Comparison of ENCODE assay signal across 1 cellular context in genomic region chr19:54189020-54189667, GRCh38.
TF ChIP-seq lines count a peak whose summit lies in the region.

MBOAT7 (minus strand) TSS chr19:54189580; CDS start chr19:54188508, 1,072 bp downstream.

TF ChIP-seq in K562, 482 proteins besides CTCF, POLR2A, EP300 and RAD21 (continued from another document):
- TF ChIP-seq, protein P1, sequence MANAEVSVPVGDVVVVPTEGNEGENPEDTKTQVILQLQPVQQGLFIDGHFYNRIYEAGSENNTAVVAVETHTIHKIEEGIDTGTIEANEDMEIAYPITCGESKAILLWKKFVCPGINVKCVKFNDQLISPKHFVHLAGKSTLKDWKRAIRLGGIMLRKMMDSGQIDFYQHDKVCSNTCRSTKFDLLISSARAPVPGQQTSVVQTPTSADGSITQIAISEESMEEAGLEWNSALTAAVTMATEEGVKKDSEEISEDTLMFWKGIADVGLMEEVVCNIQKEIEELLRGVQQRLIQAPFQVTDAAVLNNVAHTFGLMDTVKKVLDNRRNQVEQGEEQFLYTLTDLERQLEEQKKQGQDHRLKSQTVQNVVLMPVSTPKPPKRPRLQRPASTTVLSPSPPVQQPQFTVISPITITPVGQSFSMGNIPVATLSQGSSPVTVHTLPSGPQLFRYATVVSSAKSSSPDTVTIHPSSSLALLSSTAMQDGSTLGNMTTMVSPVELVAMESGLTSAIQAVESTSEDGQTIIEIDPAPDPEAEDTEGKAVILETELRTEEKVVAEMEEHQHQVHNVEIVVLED (CRISPR knock-in tag; IDR thresholded peaks at IDR 0.05), result 0 out of 2 replicates have a peak, but pooled peaks have one; percentile 15
- TF ChIP-seq U2AF1 (optimal IDR thresholded peaks at IDR 0.05; ENCODE audit: low read depth, low read length) (peak; percentile 62), OTX1 (CRISPR knock-in tag; IDR thresholded peaks at IDR 0.05) (no peak), ZNF561 (CRISPR knock-in tag; conservative IDR thresholded peaks at IDR 0.05) (no peak), CCAR2 (IDR thresholded peaks at IDR 0.05; ENCODE audit: low read depth, low read length) (no peak), KHSRP (IDR thresholded peaks at IDR 0.05) (no peak), TCFL5 (CRISPR knock-in tag; conservative IDR thresholded peaks at IDR 0.05) (no peak), RHOXF2B (CRISPR knock-in tag; conservative IDR thresholded peaks at IDR 0.05) (no peak), ZFP1 (CRISPR knock-in tag; IDR thresholded peaks at IDR 0.05) (no peak), ZNF507 (tag; conservative IDR thresholded peaks at IDR 0.05) (no peak), CREB3 (tag; conservative IDR thresholded peaks at IDR 0.05; ENCODE audit: low read depth) (no peak), NEUROD1 (IDR thresholded peaks at IDR 0.05; ENCODE audit: borderline replicate concordance, low read depth, low read length, partially characterized antibody) (peak; percentile 80), TCF7L2 (IDR thresholded peaks at IDR 0.05; ENCODE audit: low read depth, low read length) (no peak), EGR1 (conservative IDR thresholded peaks at IDR 0.05) (peak; percentile 84)
- TF ChIP-seq, protein P2, sequence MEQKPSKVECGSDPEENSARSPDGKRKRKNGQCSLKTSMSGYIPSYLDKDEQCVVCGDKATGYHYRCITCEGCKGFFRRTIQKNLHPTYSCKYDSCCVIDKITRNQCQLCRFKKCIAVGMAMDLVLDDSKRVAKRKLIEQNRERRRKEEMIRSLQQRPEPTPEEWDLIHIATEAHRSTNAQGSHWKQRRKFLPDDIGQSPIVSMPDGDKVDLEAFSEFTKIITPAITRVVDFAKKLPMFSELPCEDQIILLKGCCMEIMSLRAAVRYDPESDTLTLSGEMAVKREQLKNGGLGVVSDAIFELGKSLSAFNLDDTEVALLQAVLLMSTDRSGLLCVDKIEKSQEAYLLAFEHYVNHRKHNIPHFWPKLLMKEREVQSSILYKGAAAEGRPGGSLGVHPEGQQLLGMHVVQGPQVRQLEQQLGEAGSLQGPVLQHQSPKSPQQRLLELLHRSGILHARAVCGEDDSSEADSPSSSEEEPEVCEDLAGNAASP (IDR thresholded peaks at IDR 0.05), result no peak
- TF ChIP-seq, protein P3, sequence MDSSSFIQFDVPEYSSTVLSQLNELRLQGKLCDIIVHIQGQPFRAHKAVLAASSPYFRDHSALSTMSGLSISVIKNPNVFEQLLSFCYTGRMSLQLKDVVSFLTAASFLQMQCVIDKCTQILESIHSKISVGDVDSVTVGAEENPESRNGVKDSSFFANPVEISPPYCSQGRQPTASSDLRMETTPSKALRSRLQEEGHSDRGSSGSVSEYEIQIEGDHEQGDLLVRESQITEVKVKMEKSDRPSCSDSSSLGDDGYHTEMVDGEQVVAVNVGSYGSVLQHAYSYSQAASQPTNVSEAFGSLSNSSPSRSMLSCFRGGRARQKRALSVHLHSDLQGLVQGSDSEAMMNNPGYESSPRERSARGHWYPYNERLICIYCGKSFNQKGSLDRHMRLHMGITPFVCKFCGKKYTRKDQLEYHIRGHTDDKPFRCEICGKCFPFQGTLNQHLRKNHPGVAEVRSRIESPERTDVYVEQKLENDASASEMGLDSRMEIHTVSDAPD (CRISPR knock-in tag; IDR thresholded peaks at IDR 0.05), result no peak
